ENCODE assay signal across 21 cellular contexts in genomic region chr2:134522436-134522835, GRCh38.
"Had no signal": no experiment of that assay in that cellular context is flagged by ENCODE, and none has a peak within 500 bp of the region (broad histone marks: within the 10 kb centered on the region; RNA-seq: fewer than 3 reads in every experiment).

No MANE protein-coding gene starts in this region.

- H3K27ac Mint-ChIP-seq: activated B cell treated with CpG ODN at 0.5 μM for 24 hours; activated CD4-positive, alpha-beta memory T cell treated with anti-CD3 and anti-CD28 coated beads, Interleukin-2, amount 10 ng/mL, durations not matched to agents 7 days and 5 days; activated CD4-positive, alpha-beta T cell treated with anti-CD3 and anti-CD28 coated beads, Interleukin-2, amount 10 ng/mL, durations not matched to agents 24 days and 14 days; activated naive CD8-positive, alpha-beta T cell treated with anti-CD3 and anti-CD28 coated beads, Interleukin-2, amount 10 ng/mL, durations not matched to agents 7 days and 5 days; activated T-helper 17 cell treated with anti-CD3 and anti-CD28 coated beads, Interleukin-2, amount 50 U/mL, for 72 hours; T-helper 17 cell had no signal

- H3K9me3 Mint-ChIP-seq: activated B cell treated with CpG ODN at 0.5 μM for 24 hours; activated CD4-positive, alpha-beta memory T cell treated with anti-CD3 and anti-CD28 coated beads, Interleukin-2, amount 10 ng/mL, durations not matched to agents 7 days and 5 days; activated CD4-positive, alpha-beta T cell treated with anti-CD3 and anti-CD28 coated beads, Interleukin-2, amount 10 ng/mL, durations not matched to agents 24 days and 14 days; activated naive CD8-positive, alpha-beta T cell treated with anti-CD3 and anti-CD28 coated beads, Interleukin-2, amount 10 ng/mL, durations not matched to agents 7 days and 5 days; activated T-helper 17 cell treated with anti-CD3 and anti-CD28 coated beads, Interleukin-2, amount 50 U/mL, for 72 hours had no signal

- H3K36me3 Mint-ChIP-seq: activated naive CD8-positive, alpha-beta T cell treated with anti-CD3 and anti-CD28 coated beads, Interleukin-2, amount 10 ng/mL, durations not matched to agents 7 days and 5 days had no signal

- H3K27me3 Mint-ChIP-seq: activated B cell treated with CpG ODN at 0.5 μM for 24 hours had no signal

- DNase-seq: activated B cell treated with CpG ODN at 0.5 μM for 24 hours; activated CD4-positive, alpha-beta memory T cell treated with anti-CD3 and anti-CD28 coated beads, Interleukin-2, amount 10 ng/mL, durations not matched to agents 7 days and 5 days; activated CD4-positive, alpha-beta T cell treated with anti-CD3 and anti-CD28 coated beads for 1 hour; activated CD4-positive, alpha-beta T cell treated with anti-CD3 and anti-CD28 coated beads, Interleukin-2, amount 10 ng/mL, durations not matched to agents 24 days and 14 days; activated gamma-delta T cell; activated naive CD4-positive, alpha-beta T cell treated with anti-CD3 and anti-CD28 coated beads, Interleukin-2, amount 50 U/mL, for 16 hours; activated naive CD8-positive, alpha-beta T cell treated with anti-CD3 and anti-CD28 coated beads, Interleukin-2, amount 10 ng/mL, durations not matched to agents 7 days and 5 days; activated T-cell treated with anti-CD3 and anti-CD28 coated beads for 4 hours; activated T-cell treated with anti-CD3 and anti-CD28 coated beads, Interleukin-2, amount 50 U/mL, for 48 hours; adrenal gland; aorta; central memory CD4-positive, alpha-beta T cell; MG63; MV-4-11; NCI-H187; NCI-H2107; NCI-H510A treated with DMSO at 0.1 percent for 48 hours; SIG-M5; T-helper 17 cell; T-helper 9 cell had no signal

- ATAC-seq: activated T-helper 17 cell treated with anti-CD3 and anti-CD28 coated beads, Interleukin-2, amount 50 U/mL, for 72 hours; T-helper 17 cell had no signal

- H3K4me1 Mint-ChIP-seq: activated B cell treated with CpG ODN at 0.5 μM for 24 hours; activated CD4-positive, alpha-beta memory T cell treated with anti-CD3 and anti-CD28 coated beads, Interleukin-2, amount 10 ng/mL, durations not matched to agents 7 days and 5 days; activated CD4-positive, alpha-beta T cell treated with anti-CD3 and anti-CD28 coated beads, Interleukin-2, amount 10 ng/mL, durations not matched to agents 24 days and 14 days; activated naive CD8-positive, alpha-beta T cell treated with anti-CD3 and anti-CD28 coated beads, Interleukin-2, amount 10 ng/mL, durations not matched to agents 7 days and 5 days; activated T-helper 17 cell treated with anti-CD3 and anti-CD28 coated beads, Interleukin-2, amount 50 U/mL, for 72 hours; T-helper 17 cell had no signal

- H3K4me3 Mint-ChIP-seq: activated B cell treated with CpG ODN at 0.5 μM for 24 hours; activated CD4-positive, alpha-beta memory T cell treated with anti-CD3 and anti-CD28 coated beads, Interleukin-2, amount 10 ng/mL, durations not matched to agents 7 days and 5 days; activated CD4-positive, alpha-beta T cell treated with anti-CD3 and anti-CD28 coated beads, Interleukin-2, amount 10 ng/mL, durations not matched to agents 24 days and 14 days; activated naive CD8-positive, alpha-beta T cell treated with anti-CD3 and anti-CD28 coated beads, Interleukin-2, amount 10 ng/mL, durations not matched to agents 7 days and 5 days; activated T-helper 17 cell treated with anti-CD3 and anti-CD28 coated beads, Interleukin-2, amount 50 U/mL, for 72 hours; T-helper 17 cell had no signal
